Comparison of ENCODE assay signal across 33 cellular contexts in the genomic region with DNA sequence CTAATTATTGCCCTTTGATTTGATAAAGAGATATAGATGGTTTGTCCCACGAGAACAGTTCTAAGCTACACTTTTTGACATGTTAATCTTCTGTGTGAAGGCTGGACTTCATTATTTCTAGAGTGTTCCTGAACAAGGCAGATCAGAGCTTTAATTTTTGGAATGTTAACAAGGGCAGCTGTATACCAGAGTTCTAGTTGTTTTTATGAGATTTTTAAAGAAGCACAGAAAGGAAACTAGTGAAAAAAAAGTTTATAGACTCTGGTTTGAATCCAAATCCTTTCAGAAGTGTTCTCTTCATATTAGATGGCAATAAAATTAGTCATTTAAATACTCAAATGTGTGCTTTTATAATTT.
A peak's percentile ranks its signal among the peaks of the same experiment; 100 is the strongest.
DNase-seq lines count a peak whose midpoint lies in the region; ATAC-seq and TF ChIP-seq lines count a peak whose summit lies in the region.
"Had no signal": no experiment of that assay in that cellular context is flagged by ENCODE, and none has a peak within 500 bp of the region (broad histone marks: within the 10 kb centered on the region; RNA-seq: fewer than 3 reads in every experiment).

No MANE protein-coding gene starts in this region.

- DNase-seq in GM23338 (ENCODE audit: low spot score) (no peak), medulla oblongata (ENCODE audit: extremely low spot score) (peak; percentile 61), retina (no peak), NAMALWA (ENCODE audit: low spot score) (no peak), posterior cingulate gyrus (no peak)
- DNase-seq in stimulated activated CD4-positive, alpha-beta T cell treated with anti-CD3 and anti-CD28 coated beads, Interleukin-15, amount 100 ng/mL, for 24 hours = no peak
- DNase-seq: activated B cell treated with CpG ODN at 0.5 μM for 24 hours; activated CD4-positive, alpha-beta T cell treated with anti-CD3 and anti-CD28 coated beads, Interleukin-2, amount 50 U/mL, for 48 hours; activated naive CD4-positive, alpha-beta T cell treated with anti-CD3 and anti-CD28 coated beads, Interleukin-2, amount 50 U/mL, for 16 hours; amniotic stem cell; CD4-positive, alpha-beta memory T cell; colonic mucosa; effector memory CD8-positive, alpha-beta T cell; foreskin melanocyte; HCEC 1CT; KG1; mesendoderm; MG63; NCI-H1417 treated with DMSO at 0.1 percent for 48 hours; NCI-H2081 treated with DMSO at 0.1 percent for 48 hours; NCI-H345; Peyer's patch; SHP77 treated with DMSO at 0.1 percent for 48 hours; stimulated activated CD4-positive, alpha-beta T cell treated with anti-CD3 and anti-CD28 coated beads, Interleukin-4, amount 100 ng/mL, for 24 hours; SW 1271; T1000; thyroid gland had no signal

- H3K4me3 ChIP-seq in GM23338 = no peak overlapping the region
- peak overlapping the region in 1 of 2 donors; percentile 48 for H3K4me3 ChIP-seq in stomach smooth muscle (ENCODE audit: low read length in 2 of 2)
- H3K4me3 ChIP-seq: breast epithelium, colonic mucosa, hepatocyte, MG63, Peyer's patch, thyroid gland had no signal

- intact Hi-C loops in posterior cingulate gyrus (cut with DNase I) = no loop called here

- H3K27me3 ChIP-seq in GM23338 (ENCODE audit: insufficient read depth) (no peaks in the 10 kb centered on the region), stomach smooth muscle (ENCODE audit: control insufficient read depth in 1 of 2, insufficient read depth in 2 of 2, low read length in 2 of 2) (no peaks in the 10 kb centered on the region)
- H3K27me3 ChIP-seq: breast epithelium, colonic mucosa, hepatocyte, MG63, Peyer's patch, thyroid gland had no signal

- no peaks in the 10 kb centered on the region for H3K9me3 ChIP-seq in stomach smooth muscle (ENCODE audit: control insufficient read depth in 2 of 2, low read length in 2 of 2)
- H3K9me3 ChIP-seq: breast epithelium, colonic mucosa, MG63, Peyer's patch, thyroid gland had no signal

- H3F3A ChIP-seq in GM23338 (replicated peaks; ENCODE audit: low read depth) = no peaks in the 10 kb centered on the region

- no peaks in the 10 kb centered on the region for H4K20me1 ChIP-seq in GM23338 (replicated peaks; ENCODE audit: insufficient read depth)

- no peaks in the 10 kb centered on the region for H3K9me2 ChIP-seq in GM23338 (ENCODE audit: insufficient read depth)

- peaks cover 3% of the 10 kb centered on the region; the same call in 1 of the 3 replicates for H3K9me3 Mint-ChIP-seq in GM23338
- H3K9me3 Mint-ChIP-seq: activated B cell treated with CpG ODN at 0.5 μM for 24 hours; CD4-positive, alpha-beta memory T cell; stimulated activated memory B cell treated with anti-CD40 and anti-IgM and Interleukin-4, amounts not matched to agents 10 μg/mL and 1 μg/mL and 100 μg/mL, for 72 hours had no signal

- H3K9ac ChIP-seq in stomach smooth muscle (ENCODE audit: low read length in 2 of 2) = no peak overlapping the region

- peaks cover 2% of the 10 kb centered on the region for H3K27me3 Mint-ChIP-seq in GM23338 (ENCODE audit: insufficient read depth, low read depth, poor library complexity)
- H3K27me3 Mint-ChIP-seq: activated B cell treated with CpG ODN at 0.5 μM for 24 hours; effector memory CD8-positive, alpha-beta T cell had no signal

- H3K4me3 Mint-ChIP-seq in GM23338 = no peak overlapping the region
- H3K4me3 Mint-ChIP-seq: activated B cell treated with CpG ODN at 0.5 μM for 24 hours; CD4-positive, alpha-beta memory T cell; effector memory CD8-positive, alpha-beta T cell; stimulated activated memory B cell treated with anti-CD40 and anti-IgM and Interleukin-4, amounts not matched to agents 10 μg/mL and 1 μg/mL and 100 μg/mL, for 72 hours had no signal

- TF ChIP-seq CTCF in GM23338 (conservative IDR thresholded peaks at IDR 0.05; ENCODE audit: low read depth in 2 of 2) = no peak

- H3K36me3 Mint-ChIP-seq in GM23338 (ENCODE audit: low read depth) = peaks cover 4% of the 10 kb centered on the region; the same call in 2 of the 3 replicates
- H3K36me3 Mint-ChIP-seq: CD4-positive, alpha-beta memory T cell; stimulated activated memory B cell treated with anti-CD40 and anti-IgM and Interleukin-4, amounts not matched to agents 10 μg/mL and 1 μg/mL and 100 μg/mL, for 72 hours had no signal

- H3K36me3 ChIP-seq in GM23338 (ENCODE audit: insufficient read depth) (no peaks in the 10 kb centered on the region), stomach smooth muscle (ENCODE audit: control insufficient read depth in 2 of 2, insufficient read depth in 2 of 2, low read length in 2 of 2) (no peaks in the 10 kb centered on the region)
- H3K36me3 ChIP-seq: breast epithelium, colonic mucosa, MG63, Peyer's patch, thyroid gland had no signal

- peaks cover 15% of the 10 kb centered on the region for H3K79me2 ChIP-seq in GM23338 (replicated peaks; ENCODE audit: insufficient read depth)
- H3K79me2 ChIP-seq: hepatocyte had no signal

- H3K4me2 ChIP-seq in GM23338 = no peak overlapping the region

- peaks cover 40% of the 10 kb centered on the region for H3K4me1 Mint-ChIP-seq in GM23338
- H3K4me1 Mint-ChIP-seq: activated B cell treated with CpG ODN at 0.5 μM for 24 hours; CD4-positive, alpha-beta memory T cell; stimulated activated memory B cell treated with anti-CD40 and anti-IgM and Interleukin-4, amounts not matched to agents 10 μg/mL and 1 μg/mL and 100 μg/mL, for 72 hours had no signal

- ATAC-seq in GM23338 = no peak
- ATAC-seq: effector memory CD8-positive, alpha-beta T cell; esophagus mucosa; stimulated activated memory B cell treated with anti-CD40 and anti-IgM and Interleukin-4, amounts not matched to agents 10 μg/mL and 1 μg/mL and 100 μg/mL, for 72 hours had no signal

- H3K27ac Mint-ChIP-seq in GM23338 = peak overlapping the region; percentile 65
- H3K27ac Mint-ChIP-seq: activated B cell treated with CpG ODN at 0.5 μM for 24 hours; CD4-positive, alpha-beta memory T cell; effector memory CD8-positive, alpha-beta T cell; stimulated activated memory B cell treated with anti-CD40 and anti-IgM and Interleukin-4, amounts not matched to agents 10 μg/mL and 1 μg/mL and 100 μg/mL, for 72 hours had no signal

- H2AFZ ChIP-seq in GM23338 = no peak overlapping the region

- H3K4me1 ChIP-seq in GM23338 (ENCODE audit: insufficient read depth) (peaks cover 51% of the 10 kb centered on the region), stomach smooth muscle (ENCODE audit: control insufficient read depth, insufficient read depth, low read length) (no peaks in the 10 kb centered on the region)
- H3K4me1 ChIP-seq: breast epithelium, colonic mucosa, Peyer's patch, thyroid gland had no signal

- 0 out of 2 replicates have a peak overlapping the region, but pooled peaks have one; percentile 6 for H3K27ac ChIP-seq in GM23338 (ENCODE audit: low read depth)
- peak overlapping the region; percentile 90 for H3K27ac ChIP-seq in cingulate gyrus (ENCODE audit: low read depth, low read length)
- H3K27ac ChIP-seq in stomach smooth muscle (ENCODE audit: low read length) = peak overlapping the region; percentile 19
- H3K27ac ChIP-seq: breast epithelium, colonic mucosa, hepatocyte, Peyer's patch, thyroid gland had no signal

TF ChIP-seq in GM23338, 12 proteins besides CTCF, POLR2A, EP300 and RAD21 (continues in another document):
- TF ChIP-seq JUNB (IDR thresholded peaks at IDR 0.05; ENCODE audit: unreplicated experiment) (no peak), EZH2 (IDR thresholded peaks at IDR 0.05; ENCODE audit: low read depth, unreplicated experiment) (no peak), CREB1 (CRISPR knock-in tag; IDR thresholded peaks at IDR 0.05; ENCODE audit: low read depth) (no peak), ZNF114 (CRISPR knock-in tag; IDR thresholded peaks at IDR 0.05) (no peak), ZNF331 (CRISPR knock-in tag; IDR thresholded peaks at IDR 0.05; ENCODE audit: low read depth) (no peak)
- TF ChIP-seq, protein P1, sequence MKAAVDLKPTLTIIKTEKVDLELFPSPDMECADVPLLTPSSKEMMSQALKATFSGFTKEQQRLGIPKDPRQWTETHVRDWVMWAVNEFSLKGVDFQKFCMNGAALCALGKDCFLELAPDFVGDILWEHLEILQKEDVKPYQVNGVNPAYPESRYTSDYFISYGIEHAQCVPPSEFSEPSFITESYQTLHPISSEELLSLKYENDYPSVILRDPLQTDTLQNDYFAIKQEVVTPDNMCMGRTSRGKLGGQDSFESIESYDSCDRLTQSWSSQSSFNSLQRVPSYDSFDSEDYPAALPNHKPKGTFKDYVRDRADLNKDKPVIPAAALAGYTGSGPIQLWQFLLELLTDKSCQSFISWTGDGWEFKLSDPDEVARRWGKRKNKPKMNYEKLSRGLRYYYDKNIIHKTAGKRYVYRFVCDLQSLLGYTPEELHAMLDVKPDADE (IDR thresholded peaks at IDR 0.05) = no peak
- TF ChIP-seq, protein P2, sequence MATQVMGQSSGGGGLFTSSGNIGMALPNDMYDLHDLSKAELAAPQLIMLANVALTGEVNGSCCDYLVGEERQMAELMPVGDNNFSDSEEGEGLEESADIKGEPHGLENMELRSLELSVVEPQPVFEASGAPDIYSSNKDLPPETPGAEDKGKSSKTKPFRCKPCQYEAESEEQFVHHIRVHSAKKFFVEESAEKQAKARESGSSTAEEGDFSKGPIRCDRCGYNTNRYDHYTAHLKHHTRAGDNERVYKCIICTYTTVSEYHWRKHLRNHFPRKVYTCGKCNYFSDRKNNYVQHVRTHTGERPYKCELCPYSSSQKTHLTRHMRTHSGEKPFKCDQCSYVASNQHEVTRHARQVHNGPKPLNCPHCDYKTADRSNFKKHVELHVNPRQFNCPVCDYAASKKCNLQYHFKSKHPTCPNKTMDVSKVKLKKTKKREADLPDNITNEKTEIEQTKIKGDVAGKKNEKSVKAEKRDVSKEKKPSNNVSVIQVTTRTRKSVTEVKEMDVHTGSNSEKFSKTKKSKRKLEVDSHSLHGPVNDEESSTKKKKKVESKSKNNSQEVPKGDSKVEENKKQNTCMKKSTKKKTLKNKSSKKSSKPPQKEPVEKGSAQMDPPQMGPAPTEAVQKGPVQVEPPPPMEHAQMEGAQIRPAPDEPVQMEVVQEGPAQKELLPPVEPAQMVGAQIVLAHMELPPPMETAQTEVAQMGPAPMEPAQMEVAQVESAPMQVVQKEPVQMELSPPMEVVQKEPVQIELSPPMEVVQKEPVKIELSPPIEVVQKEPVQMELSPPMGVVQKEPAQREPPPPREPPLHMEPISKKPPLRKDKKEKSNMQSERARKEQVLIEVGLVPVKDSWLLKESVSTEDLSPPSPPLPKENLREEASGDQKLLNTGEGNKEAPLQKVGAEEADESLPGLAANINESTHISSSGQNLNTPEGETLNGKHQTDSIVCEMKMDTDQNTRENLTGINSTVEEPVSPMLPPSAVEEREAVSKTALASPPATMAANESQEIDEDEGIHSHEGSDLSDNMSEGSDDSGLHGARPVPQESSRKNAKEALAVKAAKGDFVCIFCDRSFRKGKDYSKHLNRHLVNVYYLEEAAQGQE (IDR thresholded peaks at IDR 0.05; ENCODE audit: unreplicated experiment) = no peak

Comparison
In these comparisons a context has a peak if more than half of its experiments do, and no peak if none do; other contexts are left out.
1. H3K27ac ChIP-seq: peak in every context shown above with its lines; median percentile 90 in cingulate gyrus; 19 in stomach smooth muscle; 6 in GM23338.